Comparison of ENCODE assay signal across 10 cellular contexts in genomic region chr17:4204190-4204589, GRCh38. TPM values are rescaled to one million over a fixed set of nuclear protein-coding genes. Genes with fewer than 3 reads are reported as not detected.
A peak's percentile ranks its signal among the peaks of the same experiment; 100 is the strongest.
DNase-seq lines count a peak whose midpoint lies in the region; ATAC-seq and TF ChIP-seq lines count a peak whose summit lies in the region.
"Had no signal": no experiment of that assay in that cellular context is flagged by ENCODE, and none has a peak within 500 bp of the region (broad histone marks: within the 10 kb centered on the region; RNA-seq: fewer than 3 reads in every experiment).

No MANE protein-coding gene starts in this region.

- H3K27ac ChIP-seq in right atrium auricular region: peak overlapping the region; percentile 34 to 50
- peak overlapping the region; percentile 75 for H3K27ac ChIP-seq in skeletal muscle tissue (ENCODE audit: low read depth, low read length)
- H3K27ac ChIP-seq: epithelial cell of prostate had no signal

- H3K4me3 ChIP-seq in AG10803 (ENCODE audit: low read length) (no peak overlapping the region), right atrium auricular region (no peak overlapping the region), skeletal muscle tissue (ENCODE audit: low read length in 3 of 3) (no peak overlapping the region)

- no peak for TF ChIP-seq CTCF in AG10803 (conservative IDR thresholded peaks at IDR 0.05; ENCODE audit: low read length)
- TF ChIP-seq CTCF in right atrium auricular region (IDR thresholded peaks at IDR 0.05): no peak

- H3K4me1 ChIP-seq in right atrium auricular region (peaks cover 0 to 17% of the 10 kb centered on the region in 2 donors), skeletal muscle tissue (ENCODE audit: control insufficient read depth in 3 of 3, insufficient read depth in 3 of 3, low read length in 3 of 3) (peaks cover 7 to 19% (median 12%) of the 10 kb centered on the region in 3 donors)

- no peaks in the 10 kb centered on the region for H3K27me3 ChIP-seq in right atrium auricular region
- H3K27me3 ChIP-seq in skeletal muscle tissue (ENCODE audit: control insufficient read depth in 3 of 3, insufficient read depth in 3 of 3, low read length in 3 of 3): no peaks in the 10 kb centered on the region

- peaks cover 36% of the 10 kb centered on the region for H3K36me3 ChIP-seq in right atrium auricular region
- peaks cover 12 to 31% (median 30%) of the 10 kb centered on the region in 3 donors for H3K36me3 ChIP-seq in skeletal muscle tissue (ENCODE audit: control insufficient read depth in 3 of 3, insufficient read depth in 3 of 3, low read length in 3 of 3)

- H3K9me3 ChIP-seq in right atrium auricular region (no peaks in the 10 kb centered on the region), skeletal muscle tissue (ENCODE audit: control insufficient read depth in 3 of 3, low read length in 3 of 3) (no peaks in the 10 kb centered on the region)

- peak; percentile 46 for ATAC-seq in SK-N-SH treated with all-trans-retinoic acid at 6 μM for 48 hours
- no peak for ATAC-seq in GM21367 (IDR thresholded peaks at IDR 0.05; ENCODE audit: unreplicated experiment)
- ATAC-seq: natural killer cell had no signal

- H3K9ac ChIP-seq in skeletal muscle tissue (ENCODE audit: low read depth in 1 of 3, low read length in 3 of 3): no peak overlapping the region

- DNase-seq in AG10803 (ENCODE audit: low read depth) (peak; percentile 76), right atrium auricular region (ENCODE audit: low spot score) (no peak), epidermal melanocyte (ENCODE audit: insufficient read length, low spot score) (no peak), iPS-NIHi7 (ENCODE audit: extremely low spot score) (no peak), midbrain (lab: John Stamatoyannopoulos, UW) (no peak)
- DNase-seq: natural killer cell had no signal

TF ChIP-seq in SK-N-SH treated with all-trans-retinoic acid at 6 μM for 48 hours, 23 proteins besides CTCF, POLR2A, EP300 and RAD21:
- no peak for TF ChIP-seq ZFP30 (CRISPR knock-in tag; IDR thresholded peaks at IDR 0.05)
- no peak for TF ChIP-seq ZFP3 (CRISPR knock-in tag; IDR thresholded peaks at IDR 0.05)
- no peak for TF ChIP-seq ISL1 (CRISPR knock-in tag; IDR thresholded peaks at IDR 0.05)
- no peak for TF ChIP-seq PPARA (CRISPR knock-in tag; IDR thresholded peaks at IDR 0.05; ENCODE audit: borderline replicate concordance)
- TF ChIP-seq SNAI2 (CRISPR knock-in tag; IDR thresholded peaks at IDR 0.05): no peak
- no peak for TF ChIP-seq TCF4 (CRISPR knock-in tag; IDR thresholded peaks at IDR 0.05; ENCODE audit: borderline replicate concordance)
- no peak for TF ChIP-seq ZNF565 (CRISPR knock-in tag; conservative IDR thresholded peaks at IDR 0.05; ENCODE audit: low read depth)
- TF ChIP-seq ARNTL (CRISPR knock-in tag; IDR thresholded peaks at IDR 0.05; ENCODE audit: borderline replicate concordance, low read depth): no peak
- no peak for TF ChIP-seq OSR1 (CRISPR knock-in tag; IDR thresholded peaks at IDR 0.05)
- TF ChIP-seq ZC3H10 (CRISPR knock-in tag; IDR thresholded peaks at IDR 0.05): no peak
- no peak for TF ChIP-seq PATZ1 (CRISPR knock-in tag; IDR thresholded peaks at IDR 0.05; ENCODE audit: borderline replicate concordance)
- TF ChIP-seq RARB (CRISPR knock-in tag; IDR thresholded peaks at IDR 0.05): no peak
- no peak for TF ChIP-seq ZNF70 (CRISPR knock-in tag; IDR thresholded peaks at IDR 0.05)
- no peak for TF ChIP-seq ESRRG (CRISPR knock-in tag; IDR thresholded peaks at IDR 0.05)

RNA-seq across cellular contexts. Expression of gene ANKFY1, which starts 59.6 kb away (rescaled TPM):
- 10 to 100 TPM; 13.9 to 16.7 TPM for total RNA-seq in right atrium auricular region
- 26.6 TPM for total RNA-seq in skeletal muscle tissue
